ENCODE assay signal across 17 cellular contexts in genomic region chr3:138409171-138409570, GRCh38. TPM values are rescaled to one million over a fixed set of nuclear protein-coding genes. Genes with fewer than 3 reads are reported as not detected.
"Had no signal": no experiment of that assay in that cellular context is flagged by ENCODE, and none has a peak within 500 bp of the region (broad histone marks: within the 10 kb centered on the region; RNA-seq: fewer than 3 reads in every experiment).

No MANE protein-coding gene starts in this region.

- DNase-seq: activated CD4-positive, alpha-beta T cell treated with anti-CD3 and anti-CD28 coated beads, Interleukin-2, amount 10 ng/mL, durations not matched to agents 7 days and 5 days; activated CD8-positive, alpha-beta T cell treated with anti-CD3 and anti-CD28 coated beads, Interleukin-2, amount 10 ng/mL, durations not matched to agents 7 days and 5 days; activated naive CD4-positive, alpha-beta T cell treated with anti-CD3 and anti-CD28 coated beads for 36 hours; activated T-cell treated with anti-CD3 and anti-CD28 coated beads, Interleukin-2, amount 50 U/mL, for 4 hours; effector CD4-positive, alpha-beta T cell; esophagus squamous epithelium; kidney; nephron progenitor cell; stimulated activated CD4-positive, alpha-beta T cell treated with anti-CD3 and anti-CD28 coated beads, Interleukin-2, amount 100 ng/mL, for 24 hours; stimulated activated naive CD4-positive, alpha-beta T cell treated with Interleukin-2 at 50 U/mL for 16 hours; T1000 had no signal

- H3K27me3 ChIP-seq: hepatocyte, thyroid gland had no signal

- H3K4me3 ChIP-seq: coronary artery, esophagus squamous epithelium, hepatocyte, thyroid gland had no signal

- H3K79me2 ChIP-seq: hepatocyte had no signal

- H3K4me1 ChIP-seq: esophagus squamous epithelium, thyroid gland had no signal

- ATAC-seq: activated CD4-positive, CD25-positive, alpha-beta regulatory T cell treated with anti-CD3 and anti-CD28 coated beads, Interleukin-2, amount 50 U/mL, for 24 hours; activated CD8-positive, alpha-beta T cell treated with anti-CD3 and anti-CD28 coated beads, Interleukin-2, amount 10 ng/mL, durations not matched to agents 7 days and 5 days; activated T-cell treated with anti-CD3 and anti-CD28 coated beads, Interleukin-2, amount 50 U/mL, for 4 hours; left lobe of liver had no signal

- H3K27ac ChIP-seq: coronary artery, esophagus squamous epithelium, hepatocyte, thyroid gland had no signal

- H2AFZ ChIP-seq: hepatocyte had no signal

- H3K9me3 ChIP-seq: esophagus squamous epithelium, thyroid gland had no signal

- H3K4me2 ChIP-seq: hepatocyte had no signal

RNA-seq across cellular contexts. Expression of gene ESYT3, which starts 25.2 kb away (rescaled TPM):
- total RNA-seq: lung microvascular endothelial cell had no signal
